16 cellular contexts compared by ENCODE assay signal in genomic region chr9:124680049-124680448, GRCh38.
DNase-seq lines count a peak whose midpoint lies in the region; ATAC-seq and TF ChIP-seq lines count a peak whose summit lies in the region.
"Had no signal": no experiment of that assay in that cellular context is flagged by ENCODE, and none has a peak within 500 bp of the region (broad histone marks: within the 10 kb centered on the region; RNA-seq: fewer than 3 reads in every experiment).

No MANE protein-coding gene starts in this region.

- no peak for ATAC-seq in natural killer cell
- ATAC-seq in gastroesophageal sphincter = no peak
- ATAC-seq in HG02870 (IDR thresholded peaks at IDR 0.05; ENCODE audit: unreplicated experiment) = no peak
- ATAC-seq: A549 had no signal

- DNase-seq in chondrocyte (ENCODE audit: low spot score) (no peak), natural killer cell (no peak), COLO829 (ENCODE audit: low spot score) (no peak)
- DNase-seq: 8988T; ACHN; C1 segment of cervical spinal cord; Caco-2; CD4-positive, alpha-beta memory T cell; DMS153; DND-41; GOT3 had no signal

- CTCF ChIA-PET in HEK293 (lab: Yijun Ruan, JAX) = interaction anchor here (0.6 to 2.5 kb wide), 6 partner anchors 32 to 135 kb away, joined by 3 to 9 read pairs (median 4); no protein-coding TSS in a partner anchor

- no peak for TF ChIP-seq EP300 in gastroesophageal sphincter (IDR thresholded peaks at IDR 0.05)

- 87 to 100% methylated on average over 1 of the region's 1 CpG for WGBS in gastroesophageal sphincter (ENCODE audit: low coverage in 1 of 2), 2 donors

- no peak overlapping the region for H3K27ac ChIP-seq in HEK293 (ENCODE audit: extremely low read depth, low read depth, low read length)
- no peak overlapping the region for H3K27ac ChIP-seq in gastroesophageal sphincter
- H3K27ac ChIP-seq: A549 had no signal

- no peaks in the 10 kb centered on the region for H3K27me3 ChIP-seq in gastroesophageal sphincter

- intact Hi-C loops in natural killer cell (cut with micrococcal nuclease) = no loop called here

- H3K4me1 Mint-ChIP-seq in chondrocyte (ENCODE audit: low read depth) = peaks cover 45% of the 10 kb centered on the region
- H3K4me1 Mint-ChIP-seq in natural killer cell = peaks cover 49 to 76% of the 10 kb centered on the region in 2 donors
- H3K4me1 Mint-ChIP-seq: CD4-positive, alpha-beta memory T cell had no signal

- no peak overlapping the region for H3K4me3 ChIP-seq in HEK293 (ENCODE audit: low read depth, low read length)
- H3K4me3 ChIP-seq in gastroesophageal sphincter = no peak overlapping the region
- H3K4me3 ChIP-seq: A549, HAP-1 had no signal

- TF ChIP-seq CTCF in HEK293 (tag by site-specific recombination; IDR thresholded peaks at IDR 0.05) (no peak), chondrocyte (IDR thresholded peaks at IDR 0.05) (no peak), natural killer cell (IDR thresholded peaks at IDR 0.05) (no peak), gastroesophageal sphincter (IDR thresholded peaks at IDR 0.05) (no peak)

- H3K36me3 ChIP-seq in HEK293 (ENCODE audit: control insufficient read depth in 2 of 2, insufficient read depth in 1 of 2, low read length in 2 of 2) = no peaks in the 10 kb centered on the region
- no peaks in the 10 kb centered on the region for H3K36me3 ChIP-seq in gastroesophageal sphincter
- H3K36me3 ChIP-seq: HAP-1 had no signal

- H3K9me3 Mint-ChIP-seq in chondrocyte (ENCODE audit: low read depth) (no peaks in the 10 kb centered on the region), natural killer cell (no peaks in the 10 kb centered on the region)
- H3K9me3 Mint-ChIP-seq: CD4-positive, alpha-beta memory T cell had no signal

- H3K4me1 ChIP-seq in HEK293 (ENCODE audit: control insufficient read depth, insufficient read depth, low read length) (peaks cover 2% of the 10 kb centered on the region; the same call in 1 of the 2 replicates), gastroesophageal sphincter (peaks cover 0 to 20% (median 4%) of the 10 kb centered on the region in 3 donors)
- H3K4me1 ChIP-seq: HAP-1 had no signal

- no peak for TF ChIP-seq POLR2A in gastroesophageal sphincter (IDR thresholded peaks at IDR 0.05)

- H3K9me3 ChIP-seq in HEK293 (ENCODE audit: control insufficient read depth, insufficient read depth, low read depth, low read length) (no peaks in the 10 kb centered on the region), gastroesophageal sphincter (no peaks in the 10 kb centered on the region)
- H3K9me3 ChIP-seq: A549, Caco-2, HAP-1 had no signal

- H3K36me3 Mint-ChIP-seq in chondrocyte (ENCODE audit: low read depth) (peaks cover 5% of the 10 kb centered on the region), natural killer cell (no peaks in the 10 kb centered on the region)
- H3K36me3 Mint-ChIP-seq: CD4-positive, alpha-beta memory T cell had no signal

- no peak overlapping the region for H3K4me3 Mint-ChIP-seq in chondrocyte (ENCODE audit: unreplicated experiment)
- no peak overlapping the region for H3K4me3 Mint-ChIP-seq in natural killer cell
- H3K4me3 Mint-ChIP-seq: CD4-positive, alpha-beta memory T cell had no signal

- POLR2A ChIA-PET in HEK293 (lab: Yijun Ruan, JAX) = no interaction called here

- H3K27me3 Mint-ChIP-seq in chondrocyte (ENCODE audit: low read depth) = no peaks in the 10 kb centered on the region
- no peaks in the 10 kb centered on the region for H3K27me3 Mint-ChIP-seq in natural killer cell (ENCODE audit: low read depth in 2 of 2)

- H3K27ac Mint-ChIP-seq in chondrocyte (ENCODE audit: unreplicated experiment) (peak overlapping the region; percentile 17), natural killer cell (peak overlapping the region; percentile 41 to 61)
- H3K27ac Mint-ChIP-seq: CD4-positive, alpha-beta memory T cell had no signal

TF ChIP-seq in HEK293, 187 proteins besides CTCF, POLR2A, EP300 and RAD21:
- TF ChIP-seq FEZF1 (tag by site-specific recombination; IDR thresholded peaks at IDR 0.05) (peak; percentile 51; the same call in 1 of the 2 replicates), ZBTB20 (tag by site-specific recombination; IDR thresholded peaks at IDR 0.05) (0 out of 2 replicates have a peak, but pooled peaks have one; percentile 26), ZNF398 (tag by site-specific recombination; IDR thresholded peaks at IDR 0.05) (no peak)
TF ChIP-seq in HEK293: peak in this region for 2.
